Comparison of ENCODE assay signal across 10 cellular contexts in genomic region chr6:170086639-170087420, GRCh38.
DNase-seq lines count a peak whose midpoint lies in the region; ATAC-seq and TF ChIP-seq lines count a peak whose summit lies in the region.
"Had no signal": no experiment of that assay in that cellular context is flagged by ENCODE, and none has a peak within 500 bp of the region (broad histone marks: within the 10 kb centered on the region; RNA-seq: fewer than 3 reads in every experiment).

No MANE protein-coding gene starts in this region.

- H3K27me3 ChIP-seq in ascending aorta (no peaks in the 10 kb centered on the region), muscle layer of colon (ENCODE audit: control insufficient read depth in 1 of 2, insufficient read depth in 2 of 2, low read length in 2 of 2) (no peaks in the 10 kb centered on the region), transverse colon (no peaks in the 10 kb centered on the region)

- intact Hi-C loops in ascending aorta (cut with DNase I) (no loop called here), transverse colon (cut with DNase I; ENCODE audit: low total_unique reads) (no loop called here)

- TF ChIP-seq CTCF in ascending aorta (IDR thresholded peaks at IDR 0.05) (no peak), transverse colon (IDR thresholded peaks at IDR 0.05) (no peak)

- H3K9me3 ChIP-seq in ascending aorta: no peaks in the 10 kb centered on the region
- no peaks in the 10 kb centered on the region for H3K9me3 ChIP-seq in muscle layer of colon (ENCODE audit: low read length)
- H3K9me3 ChIP-seq in transverse colon: no peaks in the 10 kb centered on the region

- no peak for ATAC-seq in GM21619 (IDR thresholded peaks at IDR 0.05; ENCODE audit: unreplicated experiment)

- no peaks in the 10 kb centered on the region for H3K4me1 ChIP-seq in ascending aorta
- peaks cover 10% of the 10 kb centered on the region for H3K4me1 ChIP-seq in muscle layer of colon (ENCODE audit: insufficient read depth, low read length)
- H3K4me1 ChIP-seq in transverse colon: peaks cover 0 to 22% (median 0%) of the 10 kb centered on the region in 4 donors

- TF ChIP-seq EP300 in transverse colon (IDR thresholded peaks at IDR 0.05; ENCODE audit: low read depth): no peak

- H3K27ac ChIP-seq in ascending aorta (peak overlapping the region; percentile 52 to 66), muscle layer of colon (ENCODE audit: low read depth, low read length) (peak overlapping the region; percentile 30), transverse colon (peak overlapping the region; percentile 58 to 85 (median 69))

- H3K4me3 ChIP-seq in ascending aorta (no peak overlapping the region), muscle layer of colon (ENCODE audit: low read depth in 1 of 2, low read length in 2 of 2) (peak overlapping the region in 1 of 2 donors; percentile 14), transverse colon (no peak overlapping the region)

- no peak for TF ChIP-seq POLR2A in transverse colon (IDR thresholded peaks at IDR 0.05)

- in situ Hi-C loops in transverse colon (cut with MboI; ENCODE audit: low pct_ligation_motif_present in 1 of 4, low pct_unique_long_range_greater_than_20kb in 1 of 4, low sequenced_read_pairs in 3 of 4): no loop called here

- 91 to 95% methylated on average over 22 to 46 of the region's 49 CpGs for WGBS in transverse colon (ENCODE audit: low coverage in 1 of 2), 2 donors

- DNase-seq in activated T-cell treated with anti-CD3 and anti-CD28 coated beads, Interleukin-2, amount 50 U/mL, for 1 hour: peak; percentile 15
- DNase-seq in activated T-cell treated with anti-CD3 and anti-CD28 coated beads for 4 hours: no peak
- DNase-seq in ascending aorta (ENCODE audit: low spot score in 2 of 2): peak in 1 of 2 donors; percentile 54
- peak; percentile 7 for DNase-seq in transverse colon
- no peak for DNase-seq in NCI-H1436 (lab: John Stamatoyannopoulos, UW)
- DNase-seq in NCI-H146 treated with DMSO at 0.1 percent for 48 hours (lab: John Stamatoyannopoulos, UW; ENCODE audit: unreplicated experiment): no peak
- DNase-seq: ACHN, hypothalamus had no signal

- no peak overlapping the region for H3K9ac ChIP-seq in muscle layer of colon (ENCODE audit: low read length)

- no peaks in the 10 kb centered on the region for H3K36me3 ChIP-seq in ascending aorta
- no peaks in the 10 kb centered on the region for H3K36me3 ChIP-seq in muscle layer of colon (ENCODE audit: insufficient read depth, low read length)
- H3K36me3 ChIP-seq in transverse colon: no peaks in the 10 kb centered on the region

Comparison
In these comparisons a context has a peak if more than half of its experiments do, and no peak if none do; other contexts are left out.
1. DNase-seq: peak in activated T-cell treated with anti-CD3 and anti-CD28 coated beads, Interleukin-2, amount 50 U/mL, for 1 hour (single experiment) and transverse colon (single experiment); none in activated T-cell treated with anti-CD3 and anti-CD28 coated beads for 4 hours (single experiment), NCI-H1436 (single experiment) and NCI-H146 treated with DMSO at 0.1 percent for 48 hours (single experiment).
2. Peak in every context shown above with its lines, with median percentiles within 50 percentile points of each other: H3K27ac ChIP-seq.